ENCODE assay signal across 8 cellular contexts in genomic region chr12:122966743-122967058, GRCh38. TPM values are rescaled to one million over a fixed set of nuclear protein-coding genes. Genes with fewer than 3 reads are reported as not detected.
DNase-seq lines count a peak whose midpoint lies in the region; ATAC-seq and TF ChIP-seq lines count a peak whose summit lies in the region.

No MANE protein-coding gene starts in this region.

- no peak overlapping the region for H4K8ac ChIP-seq in neuronal stem cell (ENCODE audit: low read depth, low read length)

- H3K9ac ChIP-seq in neuronal stem cell (ENCODE audit: low read depth, low read length, poor library complexity), result no peak overlapping the region

- no peaks in the 10 kb centered on the region for H3K36me3 ChIP-seq in neuronal stem cell (replicated peaks in 1 of 2; ENCODE audit: control insufficient read depth in 2 of 2, insufficient read depth in 2 of 2, low read length in 2 of 2)

- H3K27ac Mint-ChIP-seq in IgD-negative memory B cell, result peak overlapping the region in 2 of 3 donors; percentile 49 to 63
- H3K27ac Mint-ChIP-seq in activated naive CD4-positive, alpha-beta T cell treated with anti-CD3 and anti-CD28 coated beads for 36 hours, result no peak overlapping the region

- CTCF ChIA-PET in activated naive CD4-positive, alpha-beta T cell treated with anti-CD3 and anti-CD28 coated beads for 36 hours (lab: Charles Lee), result interaction anchor here (1.0 to 1.9 kb wide), 2 partner anchors 105 to 173 kb away, joined by 3 to 7 read pairs; no protein-coding TSS in a partner anchor

- peaks cover 13 to 15% of the 10 kb centered on the region in 2 donors for H3K4me1 ChIP-seq in neuronal stem cell (ENCODE audit: control insufficient read depth in 2 of 2, insufficient read depth in 1 of 2, low read depth in 1 of 2, low read length in 2 of 2)

- no peak overlapping the region for H3K18ac ChIP-seq in neuronal stem cell (ENCODE audit: low read length)

- H3K4me1 Mint-ChIP-seq in IgD-negative memory B cell, result peaks cover 8 to 19% (median 8%) of the 10 kb centered on the region in 3 donors
- H3K4me1 Mint-ChIP-seq in activated naive CD4-positive, alpha-beta T cell treated with anti-CD3 and anti-CD28 coated beads for 36 hours (ENCODE audit: low read depth), result peaks cover 5% of the 10 kb centered on the region

- H2BK120ac ChIP-seq in neuronal stem cell (ENCODE audit: low read depth, low read length), result no peak overlapping the region

- H2BK5ac ChIP-seq in neuronal stem cell (ENCODE audit: low read length), result no peak overlapping the region

- no peaks in the 10 kb centered on the region for H3K36me3 Mint-ChIP-seq in IgD-negative memory B cell
- H3K36me3 Mint-ChIP-seq in activated naive CD4-positive, alpha-beta T cell treated with anti-CD3 and anti-CD28 coated beads for 36 hours (ENCODE audit: low read depth), result no peaks in the 10 kb centered on the region

- no peak overlapping the region for H2AK5ac ChIP-seq in neuronal stem cell (ENCODE audit: low read depth, low read length)

- no peak for ATAC-seq in HG03159 (IDR thresholded peaks at IDR 0.05; ENCODE audit: unreplicated experiment)

- no peaks in the 10 kb centered on the region for H3K9me3 ChIP-seq in neuronal stem cell (replicated peaks in 1 of 2; ENCODE audit: control insufficient read depth in 2 of 2, insufficient read depth in 1 of 2, low read depth in 1 of 2, low read length in 2 of 2)

- peak overlapping the region; percentile 43 for H3K4me2 ChIP-seq in neuronal stem cell (ENCODE audit: insufficient read depth, low read length, poor library complexity, severe bottlenecking)

- H2AFZ ChIP-seq in neuronal stem cell (ENCODE audit: low read length), result no peak overlapping the region

- no peaks in the 10 kb centered on the region for H3K27me3 Mint-ChIP-seq in IgD-negative memory B cell
- H3K27me3 Mint-ChIP-seq in activated naive CD4-positive, alpha-beta T cell treated with anti-CD3 and anti-CD28 coated beads for 36 hours (ENCODE audit: low read depth), result no peaks in the 10 kb centered on the region

- peak overlapping the region; percentile 25; the same call in 1 of the 2 replicates for H3K4me3 ChIP-seq in AG10803 (ENCODE audit: low read length)
- H3K4me3 ChIP-seq in dorsolateral prefrontal cortex, result peak overlapping the region in 55 of 59 donors; percentile 62 to 98 (median 87)
- peak overlapping the region in 1 of 2 donors; percentile 71 for H3K4me3 ChIP-seq in neuronal stem cell (ENCODE audit: low read length in 2 of 2)

- peaks cover 3% of the 10 kb centered on the region for H3K79me1 ChIP-seq in neuronal stem cell (ENCODE audit: low read depth, low read length)

- no peak for DNase-seq in AG10803 (ENCODE audit: low read depth)
- no peak for DNase-seq in dorsolateral prefrontal cortex
- DNase-seq in neuronal stem cell (ENCODE audit: low spot score), result no peak
- DNase-seq in NCI-H526 treated with DMSO at 0.1 percent for 48 hours (lab: John Stamatoyannopoulos, UW), result no peak
- DNase-seq in T-helper 9 cell, result no peak
- no peak for DNase-seq in activated naive CD4-positive, alpha-beta T cell treated with anti-CD3 and anti-CD28 coated beads for 36 hours

- intact Hi-C loops in dorsolateral prefrontal cortex (cut with DNase I), result loop anchor here in 1 of 2 donors (10.0 kb wide), 1 partner anchor 638 kb away; the partner anchor contains the start of gene DDX55
- intact Hi-C loops in activated naive CD4-positive, alpha-beta T cell treated with anti-CD3 and anti-CD28 coated beads for 36 hours (cut with micrococcal nuclease), result loop anchor here (1.0 to 2.0 kb wide), 2 partner anchors 267 to 440 kb away; partner anchors contain the start of genes KNTC1, MPHOSPH9, MTRFR and RSRC2

- TF ChIP-seq CTCF in AG10803 (conservative IDR thresholded peaks at IDR 0.05; ENCODE audit: low read length) (no peak), dorsolateral prefrontal cortex (IDR thresholded peaks at IDR 0.05 in 54 of 56, conservative IDR thresholded peaks at IDR 0.05 in 2 of 56; ENCODE audit: low read depth in 1 of 56, partially characterized antibody in 56 of 56) (no peak)

- WGBS in neuronal stem cell (ENCODE audit: extremely low coverage in 2 of 2, insufficient read length in 2 of 2, insufficient replicate concordance in 1 of 2), 2 donors, result no CpG with 5 or more reads among the region's 5 CpGs

- H3K9me3 Mint-ChIP-seq in IgD-negative memory B cell, result no peaks in the 10 kb centered on the region
- H3K9me3 Mint-ChIP-seq in activated naive CD4-positive, alpha-beta T cell treated with anti-CD3 and anti-CD28 coated beads for 36 hours, result no peaks in the 10 kb centered on the region

- no peak overlapping the region for H3K4ac ChIP-seq in neuronal stem cell (ENCODE audit: low read length)

- H3K27ac ChIP-seq in dorsolateral prefrontal cortex (peak overlapping the region in 50 of 59 donors; percentile 0 to 95 (median 70)), neuronal stem cell (replicated peaks; ENCODE audit: low read length) (no peak overlapping the region)

- H2BK12ac ChIP-seq in neuronal stem cell (ENCODE audit: low read length), result no peak overlapping the region

- H3K27me3 ChIP-seq in dorsolateral prefrontal cortex, result no peaks in the 10 kb centered on the region
- H3K27me3 ChIP-seq in neuronal stem cell (ENCODE audit: control insufficient read depth in 3 of 3, insufficient read depth in 3 of 3, low read depth in 1 of 3, low read length in 3 of 3), result no peaks in the 10 kb centered on the region

- H3K14ac ChIP-seq in neuronal stem cell (ENCODE audit: low read length), result no peak overlapping the region

- H3K23ac ChIP-seq in neuronal stem cell (ENCODE audit: low read depth, low read length, poor library complexity), result no peak overlapping the region

- H3K4me3 Mint-ChIP-seq in IgD-negative memory B cell, result peak overlapping the region; percentile 12 to 80 (median 40)
- no peak overlapping the region for H3K4me3 Mint-ChIP-seq in activated naive CD4-positive, alpha-beta T cell treated with anti-CD3 and anti-CD28 coated beads for 36 hours

- no peak overlapping the region for H2BK15ac ChIP-seq in neuronal stem cell (ENCODE audit: low read length)

- no peak overlapping the region for H4K91ac ChIP-seq in neuronal stem cell (ENCODE audit: low read depth, low read length, poor library complexity)

RNA-seq across cellular contexts. Expression of gene ABCB9, which starts 0.4 kb away (rescaled TPM):
- 0.93 TPM for polyA plus RNA-seq in IgD-negative memory B cell
- total RNA-seq in dorsolateral prefrontal cortex, result 10 to 100 TPM; 26.8 to 86.6 (median 52.6) TPM
- polyA plus RNA-seq in neuronal stem cell (2013, experiment 1 of 2), result 2.0 TPM
- polyA plus RNA-seq in neuronal stem cell (2013, experiment 2 of 2), result 1.5 TPM
- 1 to 10 TPM; 5.1 to 5.9 TPM for total RNA-seq in activated naive CD4-positive, alpha-beta T cell treated with anti-CD3 and anti-CD28 coated beads for 36 hours

RNA-seq across cellular contexts. Expression of gene OGFOD2, which starts 8.3 kb away (rescaled TPM):
- 20.2 TPM for polyA plus RNA-seq in IgD-negative memory B cell
- 10 to 100 TPM in 119 of 120 experiments, 1 to 10 TPM in 1; 9.6 to 30.5 (median 17.3) TPM for total RNA-seq in dorsolateral prefrontal cortex
- 6.9 TPM for polyA plus RNA-seq in neuronal stem cell (2013, experiment 1 of 2)
- 5.5 TPM for polyA plus RNA-seq in neuronal stem cell (2013, experiment 2 of 2)
- total RNA-seq in activated naive CD4-positive, alpha-beta T cell treated with anti-CD3 and anti-CD28 coated beads for 36 hours, result 10 to 100 TPM; 26.8 to 27.7 TPM

RNA-seq across cellular contexts. Expression of gene ARL6IP4, which starts 13.8 kb away (rescaled TPM):
- polyA plus RNA-seq in IgD-negative memory B cell, result 296 TPM
- total RNA-seq in dorsolateral prefrontal cortex, result 100 to 1,000 TPM; 127 to 221 (median 162) TPM
- polyA plus RNA-seq in neuronal stem cell (2013, experiment 1 of 2), result 134 TPM
- 128 TPM for polyA plus RNA-seq in neuronal stem cell (2013, experiment 2 of 2)
- 100 to 1,000 TPM; 159 to 177 TPM for total RNA-seq in activated naive CD4-positive, alpha-beta T cell treated with anti-CD3 and anti-CD28 coated beads for 36 hours

Comparison
In these comparisons a context has a peak if more than half of its experiments do, and no peak if none do; other contexts are left out.
1. RNA of gene ABCB9, which starts 0.4 kb away (total RNA-seq): 26.8 to 86.6 TPM in dorsolateral prefrontal cortex; 5.1 to 5.9 TPM in activated naive CD4-positive, alpha-beta T cell treated with anti-CD3 and anti-CD28 coated beads for 36 hours; every median in the first group is over 4 times any median in the second.